1 cellular context compared by ENCODE assay signal in the genomic region with DNA sequence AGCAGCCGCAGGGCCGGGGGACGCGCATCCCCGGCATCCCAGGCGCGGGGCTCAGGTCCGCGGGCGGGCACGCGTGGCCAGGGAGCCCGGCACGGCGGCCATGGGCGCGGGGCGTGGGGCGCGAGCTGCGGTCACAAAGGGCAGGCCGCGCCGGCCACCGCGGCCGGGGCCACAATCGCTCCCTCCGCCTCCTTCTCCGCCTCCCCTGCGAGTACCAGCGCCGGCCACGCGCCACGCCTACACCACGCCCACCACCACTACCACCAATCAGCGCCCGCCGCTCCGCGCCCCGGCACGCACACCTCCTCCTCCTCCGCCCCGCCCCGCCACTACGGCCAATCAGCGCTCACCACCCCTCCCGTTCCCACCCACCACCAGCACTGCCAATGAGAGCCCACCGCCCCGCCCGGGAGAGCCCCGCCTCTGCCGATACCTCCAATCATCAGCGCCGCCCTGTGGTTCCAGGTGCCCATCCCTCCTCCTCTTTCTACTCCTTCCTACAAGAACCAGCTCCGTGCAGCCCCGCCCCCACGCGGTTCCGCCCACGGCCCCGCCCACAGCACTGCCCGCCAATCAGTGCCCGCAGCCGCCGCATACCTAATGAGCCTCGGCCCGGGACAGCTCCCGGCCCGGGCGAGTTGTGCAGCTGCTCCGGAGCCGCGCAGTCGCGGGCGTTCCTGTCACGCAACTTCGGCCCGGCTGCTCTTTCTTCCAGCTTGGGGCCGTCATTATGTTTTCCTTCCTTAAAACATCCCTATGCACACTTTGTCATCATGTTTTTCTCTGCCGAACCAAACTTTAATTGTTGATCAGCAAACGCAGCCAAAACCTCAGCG.
A peak's percentile ranks its signal among the peaks of the same experiment; 100 is the strongest.
TF ChIP-seq lines count a peak whose summit lies in the region.

Gene RPS6KA2 (minus strand): TSS at position 213 of the 836 bp plus-strand sequence. CDS start 232 bp downstream, outside the sequence.

TF ChIP-seq in K562, 482 proteins besides CTCF, POLR2A, EP300 and RAD21 (continued from another document):
- TF ChIP-seq, protein P1, sequence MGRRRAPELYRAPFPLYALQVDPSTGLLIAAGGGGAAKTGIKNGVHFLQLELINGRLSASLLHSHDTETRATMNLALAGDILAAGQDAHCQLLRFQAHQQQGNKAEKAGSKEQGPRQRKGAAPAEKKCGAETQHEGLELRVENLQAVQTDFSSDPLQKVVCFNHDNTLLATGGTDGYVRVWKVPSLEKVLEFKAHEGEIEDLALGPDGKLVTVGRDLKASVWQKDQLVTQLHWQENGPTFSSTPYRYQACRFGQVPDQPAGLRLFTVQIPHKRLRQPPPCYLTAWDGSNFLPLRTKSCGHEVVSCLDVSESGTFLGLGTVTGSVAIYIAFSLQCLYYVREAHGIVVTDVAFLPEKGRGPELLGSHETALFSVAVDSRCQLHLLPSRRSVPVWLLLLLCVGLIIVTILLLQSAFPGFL (CRISPR knock-in tag; IDR thresholded peaks at IDR 0.05): no peak
- peak; percentile 26; the same call in 1 of the 2 replicates for TF ChIP-seq SPI1 (IDR thresholded peaks at IDR 0.05; ENCODE audit: borderline replicate concordance, low read depth, low read length)
- TF ChIP-seq CREB1 (IDR thresholded peaks at IDR 0.05): peak; percentile 39; the same call in 1 of the 2 replicates
- TF ChIP-seq CREB1 (CRISPR knock-in tag; IDR thresholded peaks at IDR 0.05): peak; percentile 68; the same call in 1 of the 2 replicates
- TF ChIP-seq CBFB (CRISPR knock-in tag; IDR thresholded peaks at IDR 0.05): no peak
- peak; percentile 70 for TF ChIP-seq EGR1 (conservative IDR thresholded peaks at IDR 0.05)
- no peak for TF ChIP-seq NR2F6 (CRISPR knock-in tag; IDR thresholded peaks at IDR 0.05)
- peak in 1 of 2 experiments; percentile 56; a peak in 2 of 4 replicates for TF ChIP-seq MNT (conservative IDR thresholded peaks at IDR 0.05)
- peak; percentile 61 for TF ChIP-seq CXXC5 (CRISPR knock-in tag; IDR thresholded peaks at IDR 0.05)
- TF ChIP-seq ATF1 (CRISPR knock-in tag; IDR thresholded peaks at IDR 0.05): no peak; the same call in 1 of the 2 replicates
- 0 out of 2 replicates have a peak, but pooled peaks have one; percentile 28 for TF ChIP-seq ATF1 (tag; IDR thresholded peaks at IDR 0.05)
- peak; percentile 94 for TF ChIP-seq PKNOX1 (IDR thresholded peaks at IDR 0.05)
- TF ChIP-seq RBM25 (IDR thresholded peaks at IDR 0.05; ENCODE audit: low read depth, low read length, severe bottlenecking): peak; percentile 87
- TF ChIP-seq FOS (IDR thresholded peaks at IDR 0.05; ENCODE audit: extremely low read depth, insufficient read length): peak; percentile 48
- peak; percentile 63 for TF ChIP-seq KDM2B (CRISPR knock-in tag; IDR thresholded peaks at IDR 0.05)
- no peak for TF ChIP-seq CBX1 (IDR thresholded peaks at IDR 0.05; ENCODE audit: low read depth)
- no peak for TF ChIP-seq BCOR (IDR thresholded peaks at IDR 0.05)
- TF ChIP-seq MEIS2 (IDR thresholded peaks at IDR 0.05; ENCODE audit: partially characterized antibody): peak; percentile 21
- TF ChIP-seq, protein P2, sequence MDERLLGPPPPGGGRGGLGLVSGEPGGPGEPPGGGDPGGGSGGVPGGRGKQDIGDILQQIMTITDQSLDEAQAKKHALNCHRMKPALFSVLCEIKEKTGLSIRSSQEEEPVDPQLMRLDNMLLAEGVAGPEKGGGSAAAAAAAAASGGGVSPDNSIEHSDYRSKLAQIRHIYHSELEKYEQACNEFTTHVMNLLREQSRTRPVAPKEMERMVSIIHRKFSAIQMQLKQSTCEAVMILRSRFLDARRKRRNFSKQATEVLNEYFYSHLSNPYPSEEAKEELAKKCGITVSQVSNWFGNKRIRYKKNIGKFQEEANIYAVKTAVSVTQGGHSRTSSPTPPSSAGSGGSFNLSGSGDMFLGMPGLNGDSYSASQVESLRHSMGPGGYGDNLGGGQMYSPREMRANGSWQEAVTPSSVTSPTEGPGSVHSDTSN (CRISPR knock-in tag; IDR thresholded peaks at IDR 0.05; ENCODE audit: low read depth): peak; percentile 40
- TF ChIP-seq, protein P2 (tag; conservative IDR thresholded peaks at IDR 0.05; ENCODE audit: low read depth): no peak
- peak; percentile 90 to 91 for TF ChIP-seq NRF1 (conservative IDR thresholded peaks at IDR 0.05 in 1 of 2, IDR thresholded peaks at IDR 0.05 in 1 of 2)
- TF ChIP-seq PCBP1 (IDR thresholded peaks at IDR 0.05; ENCODE audit: low read depth, low read length, poor library complexity, severe bottlenecking): peak; percentile 28
- peak; percentile 60 for TF ChIP-seq CCNT2 (IDR thresholded peaks at IDR 0.05; ENCODE audit: borderline replicate concordance, extremely low read depth, insufficient read length, low read depth, low read length)
- peak; percentile 50 for TF ChIP-seq HMGN3 (IDR thresholded peaks at IDR 0.05; ENCODE audit: borderline replicate concordance, extremely low read depth, insufficient read length, low read depth, low read length)
- TF ChIP-seq, protein P3, sequence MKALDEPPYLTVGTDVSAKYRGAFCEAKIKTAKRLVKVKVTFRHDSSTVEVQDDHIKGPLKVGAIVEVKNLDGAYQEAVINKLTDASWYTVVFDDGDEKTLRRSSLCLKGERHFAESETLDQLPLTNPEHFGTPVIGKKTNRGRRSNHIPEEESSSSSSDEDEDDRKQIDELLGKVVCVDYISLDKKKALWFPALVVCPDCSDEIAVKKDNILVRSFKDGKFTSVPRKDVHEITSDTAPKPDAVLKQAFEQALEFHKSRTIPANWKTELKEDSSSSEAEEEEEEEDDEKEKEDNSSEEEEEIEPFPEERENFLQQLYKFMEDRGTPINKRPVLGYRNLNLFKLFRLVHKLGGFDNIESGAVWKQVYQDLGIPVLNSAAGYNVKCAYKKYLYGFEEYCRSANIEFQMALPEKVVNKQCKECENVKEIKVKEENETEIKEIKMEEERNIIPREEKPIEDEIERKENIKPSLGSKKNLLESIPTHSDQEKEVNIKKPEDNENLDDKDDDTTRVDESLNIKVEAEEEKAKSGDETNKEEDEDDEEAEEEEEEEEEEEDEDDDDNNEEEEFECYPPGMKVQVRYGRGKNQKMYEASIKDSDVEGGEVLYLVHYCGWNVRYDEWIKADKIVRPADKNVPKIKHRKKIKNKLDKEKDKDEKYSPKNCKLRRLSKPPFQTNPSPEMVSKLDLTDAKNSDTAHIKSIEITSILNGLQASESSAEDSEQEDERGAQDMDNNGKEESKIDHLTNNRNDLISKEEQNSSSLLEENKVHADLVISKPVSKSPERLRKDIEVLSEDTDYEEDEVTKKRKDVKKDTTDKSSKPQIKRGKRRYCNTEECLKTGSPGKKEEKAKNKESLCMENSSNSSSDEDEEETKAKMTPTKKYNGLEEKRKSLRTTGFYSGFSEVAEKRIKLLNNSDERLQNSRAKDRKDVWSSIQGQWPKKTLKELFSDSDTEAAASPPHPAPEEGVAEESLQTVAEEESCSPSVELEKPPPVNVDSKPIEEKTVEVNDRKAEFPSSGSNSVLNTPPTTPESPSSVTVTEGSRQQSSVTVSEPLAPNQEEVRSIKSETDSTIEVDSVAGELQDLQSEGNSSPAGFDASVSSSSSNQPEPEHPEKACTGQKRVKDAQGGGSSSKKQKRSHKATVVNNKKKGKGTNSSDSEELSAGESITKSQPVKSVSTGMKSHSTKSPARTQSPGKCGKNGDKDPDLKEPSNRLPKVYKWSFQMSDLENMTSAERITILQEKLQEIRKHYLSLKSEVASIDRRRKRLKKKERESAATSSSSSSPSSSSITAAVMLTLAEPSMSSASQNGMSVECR (CRISPR knock-in tag; IDR thresholded peaks at IDR 0.05): 0 out of 2 replicates have a peak, but pooled peaks have one; percentile 19
- peak; percentile 95 for TF ChIP-seq SP1 (CRISPR knock-in tag; IDR thresholded peaks at IDR 0.05)
- TF ChIP-seq SP2 (IDR thresholded peaks at IDR 0.05; ENCODE audit: extremely low read depth, low read depth, low read length, poor library complexity, severe bottlenecking): peak; percentile 39
- TF ChIP-seq RB1 (IDR thresholded peaks at IDR 0.05; ENCODE audit: low read depth): peak; percentile 56; the same call in 1 of the 2 replicates
- TF ChIP-seq FOXP1 (CRISPR knock-in tag; IDR thresholded peaks at IDR 0.05): 0 out of 2 replicates have a peak, but pooled peaks have one; percentile 13
- no peak for TF ChIP-seq EP400 (IDR thresholded peaks at IDR 0.05)
- TF ChIP-seq, protein P4, sequence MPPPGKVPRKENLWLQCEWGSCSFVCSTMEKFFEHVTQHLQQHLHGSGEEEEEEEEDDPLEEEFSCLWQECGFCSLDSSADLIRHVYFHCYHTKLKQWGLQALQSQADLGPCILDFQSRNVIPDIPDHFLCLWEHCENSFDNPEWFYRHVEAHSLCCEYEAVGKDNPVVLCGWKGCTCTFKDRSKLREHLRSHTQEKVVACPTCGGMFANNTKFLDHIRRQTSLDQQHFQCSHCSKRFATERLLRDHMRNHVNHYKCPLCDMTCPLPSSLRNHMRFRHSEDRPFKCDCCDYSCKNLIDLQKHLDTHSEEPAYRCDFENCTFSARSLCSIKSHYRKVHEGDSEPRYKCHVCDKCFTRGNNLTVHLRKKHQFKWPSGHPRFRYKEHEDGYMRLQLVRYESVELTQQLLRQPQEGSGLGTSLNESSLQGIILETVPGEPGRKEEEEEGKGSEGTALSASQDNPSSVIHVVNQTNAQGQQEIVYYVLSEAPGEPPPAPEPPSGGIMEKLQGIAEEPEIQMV (tag; conservative IDR thresholded peaks at IDR 0.05; ENCODE audit: low read depth): no peak
- TF ChIP-seq IRF1 (CRISPR knock-in tag; IDR thresholded peaks at IDR 0.05; ENCODE audit: borderline replicate concordance): no peak
- TF ChIP-seq TFE3 (CRISPR knock-in tag; IDR thresholded peaks at IDR 0.05): no peak
